ENCODE assay signal across 8 cellular contexts in the genomic region with DNA sequence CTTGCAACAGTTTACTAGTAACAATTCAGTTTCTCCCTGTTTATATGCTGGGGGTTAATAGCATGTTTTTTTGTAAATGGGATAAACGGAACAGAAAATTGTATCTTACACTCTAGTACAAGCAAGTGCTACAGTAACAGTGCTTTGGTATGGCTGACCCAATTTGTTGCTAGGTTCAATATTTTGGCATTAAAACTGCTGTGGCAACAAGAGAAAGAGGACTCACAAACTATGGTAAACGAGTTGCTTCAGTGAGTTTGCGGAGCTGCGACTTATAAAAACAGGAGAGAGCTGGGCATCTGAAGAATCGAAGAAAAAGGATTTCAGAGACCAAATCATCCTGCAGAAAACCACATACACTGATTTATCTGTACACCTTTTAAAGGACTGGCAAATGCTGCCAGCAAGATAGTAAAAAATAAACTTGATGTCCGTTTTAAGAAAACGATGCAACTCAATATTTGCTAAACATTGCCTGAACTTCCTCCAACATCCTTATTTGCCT. TPM values are rescaled to one million over a fixed set of nuclear protein-coding genes. Genes with fewer than 3 reads are reported as not detected.
A peak's percentile ranks its signal among the peaks of the same experiment; 100 is the strongest.
DNase-seq lines count a peak whose midpoint lies in the region; FAIRE-seq and TF ChIP-seq lines count a peak whose summit lies in the region.

No MANE protein-coding gene starts in this region.

- TF ChIP-seq CTCF in Peyer's patch (IDR thresholded peaks at IDR 0.05) (no peak), endothelial cell of umbilical vein (IDR thresholded peaks at IDR 0.05; ENCODE audit: extremely low read depth in 1 of 2, insufficient read depth in 1 of 2, low read depth in 1 of 2, low read length in 2 of 2) (no peak), neural cell (IDR thresholded peaks at IDR 0.05; ENCODE audit: poor library complexity, severe bottlenecking) (no peak)

- peak; percentile 5 for DNase-seq in EL
- no peak for DNase-seq in Peyer's patch
- DNase-seq in endothelial cell of umbilical vein (ENCODE audit: low read depth, low spot score): peak; percentile 52
- no peak for DNase-seq in RCC 7860 (ENCODE audit: low spot score)
- no peak for DNase-seq in effector CD4-positive, alpha-beta T cell
- DNase-seq in NCI-H1436 treated with DMSO at 0.1 percent for 48 hours (lab: John Stamatoyannopoulos, UW): no peak
- no peak for DNase-seq in NCI-H187 treated with DMSO at 0.1 percent for 48 hours (lab: John Stamatoyannopoulos, UW)

- H3K79me2 ChIP-seq in endothelial cell of umbilical vein (ENCODE audit: control insufficient read depth, insufficient read depth, low read length) (peaks cover 82% of the 10 kb centered on the region), neural cell (replicated peaks; ENCODE audit: insufficient read depth, low read length) (peaks cover 35% of the 10 kb centered on the region)

- H3K4me3 ChIP-seq in Peyer's patch (peak overlapping the region; percentile 72 to 93 (median 82)), endothelial cell of umbilical vein (replicated peaks in 1 of 3; ENCODE audit: insufficient read depth in 1 of 3, low read depth in 1 of 3, low read length in 3 of 3) (peak overlapping the region; percentile 41 to 95 (median 94)), neural cell (ENCODE audit: low read length) (peak overlapping the region; percentile 91)

- no peaks in the 10 kb centered on the region for H3K9me2 ChIP-seq in neural cell (ENCODE audit: insufficient read depth, low read length)

- H3K9me3 ChIP-seq in Peyer's patch (no peaks in the 10 kb centered on the region), endothelial cell of umbilical vein (replicated peaks; ENCODE audit: control insufficient read depth, insufficient read depth, low read length) (no peaks in the 10 kb centered on the region), neural cell (ENCODE audit: low read length) (no peaks in the 10 kb centered on the region)

- H3K9ac ChIP-seq in endothelial cell of umbilical vein (replicated peaks; ENCODE audit: extremely low read depth, insufficient read depth, low read length) (peak overlapping the region; percentile 85), neural cell (ENCODE audit: low read length) (peak overlapping the region; percentile 88)

- no peak for TF ChIP-seq RAD21 in neural cell (conservative IDR thresholded peaks at IDR 0.05)

- H2AFZ ChIP-seq in endothelial cell of umbilical vein (ENCODE audit: low read depth, low read length) (no peak overlapping the region), neural cell (ENCODE audit: low read depth, low read length) (no peak overlapping the region)

- no peaks in the 10 kb centered on the region for H3K27me3 ChIP-seq in Peyer's patch
- no peaks in the 10 kb centered on the region for H3K27me3 ChIP-seq in endothelial cell of umbilical vein (ENCODE audit: control insufficient read depth in 2 of 2, insufficient read depth in 2 of 2, low read length in 2 of 2)
- H3K27me3 ChIP-seq in neural cell (ENCODE audit: insufficient read depth, low read depth, low read length): no peaks in the 10 kb centered on the region

- no peaks in the 10 kb centered on the region for H3F3A ChIP-seq in neural cell (ENCODE audit: insufficient read depth, low read length, poor library complexity, severe bottlenecking)

- H4K20me1 ChIP-seq in endothelial cell of umbilical vein (replicated peaks; ENCODE audit: control insufficient read depth, extremely low read depth, insufficient read depth, low read length) (peaks cover 2% of the 10 kb centered on the region), neural cell (ENCODE audit: insufficient read depth) (no peaks in the 10 kb centered on the region)

- H3K27ac ChIP-seq in Peyer's patch (peak overlapping the region; percentile 97 to 99 (median 98)), endothelial cell of umbilical vein (ENCODE audit: insufficient read depth, low read depth, low read length) (peak overlapping the region; percentile 71), neural cell (ENCODE audit: low read length) (no peak overlapping the region)

- no TSS peak for BruUV-seq in endothelial cell of umbilical vein (replicated peaks; lab: Mats Ljungman, UMichigan)

- H3K9me1 ChIP-seq in endothelial cell of umbilical vein (replicated peaks; ENCODE audit: control insufficient read depth, extremely low read depth, insufficient read depth, low read length): no peaks in the 10 kb centered on the region

- dilution Hi-C loops in endothelial cell of umbilical vein (cut with MboI; ENCODE audit: extremely low pct_ligation_motif_present, low sequenced_read_pairs): no loop called here

- POLR2A ChIA-PET in endothelial cell of umbilical vein (lab: Charles Lee): no interaction called here

- TF ChIP-seq EP300 in neural cell (conservative IDR thresholded peaks at IDR 0.05; ENCODE audit: poor library complexity, severe bottlenecking): no peak

- TF ChIP-seq POLR2A in Peyer's patch (IDR thresholded peaks at IDR 0.05) (no peak), endothelial cell of umbilical vein (IDR thresholded peaks at IDR 0.05; ENCODE audit: low read depth, low read length) (no peak)

- H3K4me2 ChIP-seq in endothelial cell of umbilical vein (ENCODE audit: insufficient read depth, low read length) (peak overlapping the region; percentile 94), neural cell (ENCODE audit: low read length) (peak overlapping the region; percentile 91)

- CTCF ChIA-PET in endothelial cell of umbilical vein (lab: Charles Lee): interaction anchor here (1.0 to 1.8 kb wide), 7 partner anchors 8 to 146 kb away, joined by 3 to 9 read pairs (median 5); no protein-coding TSS in a partner anchor

- FAIRE-seq in endothelial cell of umbilical vein (lab: Jason Lieb, UNC) (no peak), RCC 7860 (lab: Jason Lieb, UNC) (no peak)

- intact Hi-C loops in endothelial cell of umbilical vein (cut with micrococcal nuclease): loop anchor here (1.0 kb wide), 1 partner anchor 8 kb away; no protein-coding TSS in a partner anchor

- H3K4me1 ChIP-seq in Peyer's patch: peaks cover 0 to 43% (median 0%) of the 10 kb centered on the region in 4 donors
- peaks cover 35% of the 10 kb centered on the region for H3K4me1 ChIP-seq in endothelial cell of umbilical vein (ENCODE audit: control insufficient read depth, extremely low read depth, insufficient read depth, low read length)

- H3K36me3 ChIP-seq in Peyer's patch (no peaks in the 10 kb centered on the region), endothelial cell of umbilical vein (ENCODE audit: control insufficient read depth in 2 of 2, extremely low read depth in 1 of 2, insufficient read depth in 2 of 2, low read length in 2 of 2) (no peaks in the 10 kb centered on the region), neural cell (ENCODE audit: insufficient read depth, low read length) (peaks cover 4% of the 10 kb centered on the region)

TF ChIP-seq in endothelial cell of umbilical vein, 7 proteins besides CTCF, POLR2A, EP300 and RAD21 (continues in another document):
- TF ChIP-seq MAX (IDR thresholded peaks at IDR 0.05; ENCODE audit: insufficient read depth, insufficient read length): no peak
- TF ChIP-seq EZH2 (IDR thresholded peaks at IDR 0.05; ENCODE audit: borderline replicate concordance, low read depth, low read length, severe bottlenecking): no peak
- no peak for TF ChIP-seq JUN (IDR thresholded peaks at IDR 0.05; ENCODE audit: borderline replicate concordance, insufficient read depth, insufficient read length, low read depth)
- TF ChIP-seq POLR2AphosphoS5 (IDR thresholded peaks at IDR 0.05; ENCODE audit: insufficient read depth, low read depth, low read length): no peak
- TF ChIP-seq MYC (IDR thresholded peaks at IDR 0.05; ENCODE audit: low read depth, low read length): no peak

TF ChIP-seq in neural cell, 6 proteins besides CTCF, POLR2A, EP300 and RAD21 (continues in another document):
- TF ChIP-seq TAF1 (IDR thresholded peaks at IDR 0.05; ENCODE audit: low read depth): no peak
- no peak for TF ChIP-seq SMC3 (conservative IDR thresholded peaks at IDR 0.05; ENCODE audit: poor library complexity)

RNA-seq across cellular contexts. Expression of gene GLUD1, which starts 2.2 kb away (rescaled TPM):
- total RNA-seq in Peyer's patch (100 to 1,000 TPM; 116 to 308 (median 168) TPM), endothelial cell of umbilical vein (86.6 and 94.7 TPM in 2 replicates)
- polyA plus RNA-seq in endothelial cell of umbilical vein (34.1 and 41.9 TPM in 2 replicates), neural cell (107 and 110 TPM in 2 replicates)
- 48.4 and 49.4 TPM in 2 replicates for polyA plus RNA-seq in endothelial cell of umbilical vein (2011; cell fraction: cytosol; rRNA removed)
- polyA plus RNA-seq in endothelial cell of umbilical vein (2011; cell fraction: nucleus; rRNA removed): 46.3 and 52.0 TPM in 2 replicates
- 105 and 122 TPM in 2 replicates for polyA plus RNA-seq in endothelial cell of umbilical vein (2012)
- polyA minus RNA-seq in endothelial cell of umbilical vein (65.3 and 69.5 TPM in 2 replicates), neural cell (146 and 152 TPM in 2 replicates)
- 60.5 TPM for polyA minus RNA-seq in endothelial cell of umbilical vein (2011; cell fraction: cytosol; rRNA and poly(A)+ RNA removed)
- polyA minus RNA-seq in endothelial cell of umbilical vein (2011; cell fraction: nucleus; rRNA and poly(A)+ RNA removed): 24.5 and 33.5 TPM in 2 replicates

RNA-seq across cellular contexts. Expression of gene SHLD2, which starts 2.6 kb away (rescaled TPM):
- total RNA-seq in Peyer's patch (10 to 100 TPM; 35.2 to 55.3 (median 46.0) TPM), endothelial cell of umbilical vein (19.2 and 22.4 TPM in 2 replicates)
- polyA plus RNA-seq in endothelial cell of umbilical vein (4.8 and 6.1 TPM in 2 replicates), neural cell (12.0 and 15.8 TPM in 2 replicates)
- polyA plus RNA-seq in endothelial cell of umbilical vein (2011; cell fraction: cytosol; rRNA removed): 8.0 and 8.4 TPM in 2 replicates
- polyA plus RNA-seq in endothelial cell of umbilical vein (2011; cell fraction: nucleus; rRNA removed): 14.3 and 18.1 TPM in 2 replicates
- polyA plus RNA-seq in endothelial cell of umbilical vein (2012): 11.4 and 19.1 TPM in 2 replicates
- polyA minus RNA-seq in endothelial cell of umbilical vein (9.1 and 11.8 TPM in 2 replicates), neural cell (30.9 and 35.2 TPM in 2 replicates)
- 25.9 TPM for polyA minus RNA-seq in endothelial cell of umbilical vein (2011; cell fraction: cytosol; rRNA and poly(A)+ RNA removed)
- polyA minus RNA-seq in endothelial cell of umbilical vein (2011; cell fraction: nucleus; rRNA and poly(A)+ RNA removed): 14.3 and 17.6 TPM in 2 replicates

Comparison
In these comparisons a context has a peak if more than half of its experiments do, and no peak if none do; other contexts are left out.
1. DNase-seq: peak in EL (single experiment) and endothelial cell of umbilical vein (single experiment); none in Peyer's patch (0 of 3), RCC 7860 (single experiment), effector CD4-positive, alpha-beta T cell (single experiment), NCI-H1436 treated with DMSO at 0.1 percent for 48 hours (single experiment) and NCI-H187 treated with DMSO at 0.1 percent for 48 hours (single experiment).
2. Peak in every context shown above with its lines, with median percentiles within 50 percentile points of each other: H3K4me3 ChIP-seq.